8 cellular contexts compared by ENCODE assay signal in genomic region chr5:180811012-180811622, GRCh38. TPM values are rescaled to one million over a fixed set of nuclear protein-coding genes. Genes with fewer than 3 reads are reported as not detected.
A peak's percentile ranks its signal among the peaks of the same experiment; 100 is the strongest.
DNase-seq lines count a peak whose midpoint lies in the region; TF ChIP-seq lines count a peak whose summit lies in the region.

No MANE protein-coding gene starts in this region.

- no peaks in the 10 kb centered on the region for H3K9me3 Mint-ChIP-seq in activated naive CD4-positive, alpha-beta T cell treated with anti-CD3 and anti-CD28 coated beads, Interleukin-2, amount 50 U/mL, for 24 hours
- H3K9me3 Mint-ChIP-seq in type B pancreatic cell = no peaks in the 10 kb centered on the region

- no peaks in the 10 kb centered on the region for H3K27me3 ChIP-seq in liver (ENCODE audit: control insufficient read depth in 4 of 4, insufficient read depth in 4 of 4, low read length in 3 of 4)

- no peak for DNase-seq in activated naive CD4-positive, alpha-beta T cell treated with anti-CD3 and anti-CD28 coated beads, Interleukin-2, amount 50 U/mL, for 16 hours
- no peak for DNase-seq in type B pancreatic cell (ENCODE audit: extremely low spot score, unreplicated experiment)
- no peak for DNase-seq in NCI-H2107 treated with DMSO at 0.1 percent for 48 hours (lab: John Stamatoyannopoulos, UW; ENCODE audit: unreplicated experiment)
- no peak for DNase-seq in occipital lobe (lab: John Stamatoyannopoulos, UW)
- DNase-seq in kidney tubule cell (ENCODE audit: low spot score) = no peak

- H3K4me1 Mint-ChIP-seq in activated naive CD4-positive, alpha-beta T cell treated with anti-CD3 and anti-CD28 coated beads, Interleukin-2, amount 50 U/mL, for 24 hours = peaks cover 81% of the 10 kb centered on the region
- peaks cover 70% of the 10 kb centered on the region for H3K4me1 Mint-ChIP-seq in type B pancreatic cell (ENCODE audit: unreplicated experiment)

- H3K36me3 ChIP-seq in liver (ENCODE audit: control insufficient read depth in 4 of 4, insufficient read depth in 3 of 4, low read depth in 1 of 4, low read length in 3 of 4) = no peaks in the 10 kb centered on the region

- H3K4me3 Mint-ChIP-seq in activated naive CD4-positive, alpha-beta T cell treated with anti-CD3 and anti-CD28 coated beads, Interleukin-2, amount 50 U/mL, for 24 hours = peak overlapping the region; percentile 97
- peak overlapping the region; percentile 97 for H3K4me3 Mint-ChIP-seq in type B pancreatic cell

- H3K27me3 Mint-ChIP-seq in activated naive CD4-positive, alpha-beta T cell treated with anti-CD3 and anti-CD28 coated beads, Interleukin-2, amount 50 U/mL, for 24 hours = no peaks in the 10 kb centered on the region
- no peaks in the 10 kb centered on the region for H3K27me3 Mint-ChIP-seq in type B pancreatic cell

- H3K27ac Mint-ChIP-seq in activated naive CD4-positive, alpha-beta T cell treated with anti-CD3 and anti-CD28 coated beads, Interleukin-2, amount 50 U/mL, for 24 hours = peak overlapping the region; percentile 93
- H3K27ac Mint-ChIP-seq in type B pancreatic cell = peak overlapping the region; percentile 95

- H3K27ac ChIP-seq in adipose tissue (ENCODE audit: low read depth, low read length) (peak overlapping the region; percentile 88), liver (ENCODE audit: low read depth in 1 of 2, low read length in 2 of 2) (peak overlapping the region; percentile 93 to 94)

- no peak for TF ChIP-seq CTCF in liver (IDR thresholded peaks at IDR 0.05; ENCODE audit: low read depth, low read length, missing input control)
- no peak for TF ChIP-seq CTCF in type B pancreatic cell (conservative IDR thresholded peaks at IDR 0.05)

- peak overlapping the region; percentile 55 to 74 (median 57) for H3K4me3 ChIP-seq in liver (ENCODE audit: low read depth in 1 of 3, low read length in 3 of 3)

- H3K9me3 ChIP-seq in liver (ENCODE audit: control insufficient read depth in 4 of 4, low read length in 3 of 4) = no peaks in the 10 kb centered on the region

- peak overlapping the region; percentile 70 to 82 for H3K9ac ChIP-seq in liver (ENCODE audit: low read depth in 1 of 2, low read length in 2 of 2)

- no peak for TF ChIP-seq RAD21 in liver (IDR thresholded peaks at IDR 0.05)

- peaks cover 10 to 45% (median 36%) of the 10 kb centered on the region in 4 donors for H3K4me1 ChIP-seq in liver (ENCODE audit: control insufficient read depth in 4 of 4, insufficient read depth in 4 of 4, low read length in 3 of 4)

- H3K36me3 Mint-ChIP-seq in activated naive CD4-positive, alpha-beta T cell treated with anti-CD3 and anti-CD28 coated beads, Interleukin-2, amount 50 U/mL, for 24 hours = no peaks in the 10 kb centered on the region
- no peaks in the 10 kb centered on the region for H3K36me3 Mint-ChIP-seq in type B pancreatic cell

- WGBS in adipose tissue, 3 donors = 9 to 10% (median 9%) methylated on average over 22 of the region's 22 CpGs
- WGBS in liver = 11% methylated on average over 22 of the region's 22 CpGs

TF ChIP-seq in liver, 16 proteins besides CTCF, POLR2A, EP300 and RAD21:
- TF ChIP-seq SP1 (IDR thresholded peaks at IDR 0.05) = no peak
- TF ChIP-seq MAX (IDR thresholded peaks at IDR 0.05) = no peak
- no peak for TF ChIP-seq GABPA (IDR thresholded peaks at IDR 0.05 in 1 of 2, conservative IDR thresholded peaks at IDR 0.05 in 1 of 2)
- TF ChIP-seq NR2F2 (IDR thresholded peaks at IDR 0.05) = no peak
- no peak for TF ChIP-seq FOXA1 (IDR thresholded peaks at IDR 0.05)
- no peak for TF ChIP-seq RXRA (IDR thresholded peaks at IDR 0.05)
- no peak for TF ChIP-seq TAF1 (conservative IDR thresholded peaks at IDR 0.05)
- TF ChIP-seq FOXA2 (IDR thresholded peaks at IDR 0.05) = no peak
- no peak for TF ChIP-seq ZBTB33 (IDR thresholded peaks at IDR 0.05)
- no peak for TF ChIP-seq HNF4G (IDR thresholded peaks at IDR 0.05)
- TF ChIP-seq HNF4A (conservative IDR thresholded peaks at IDR 0.05) = no peak
- no peak for TF ChIP-seq YY1 (IDR thresholded peaks at IDR 0.05)
- no peak for TF ChIP-seq EGR1 (IDR thresholded peaks at IDR 0.05; ENCODE audit: low read depth in 2 of 2)
- no peak for TF ChIP-seq JUND (IDR thresholded peaks at IDR 0.05)
- no peak for TF ChIP-seq ATF3 (IDR thresholded peaks at IDR 0.05)
- no peak for TF ChIP-seq REST (IDR thresholded peaks at IDR 0.05)
TF ChIP-seq in liver: peak in this region for 0.

RNA-seq across cellular contexts. Expression of gene MGAT1, which starts 8.5 kb away (rescaled TPM):
- polyA plus RNA-seq in adipose tissue (100 to 1,000 TPM in 2 of 3 donors, 10 to 100 TPM in 1; 97.5 to 180 (median 114) TPM), liver (100 to 1,000 TPM in 1 of 2 donors, 10 to 100 TPM in 1; 73.0 to 125 TPM)
- total RNA-seq in liver (100 to 1,000 TPM in 1 of 2 donors, 10 to 100 TPM in 1; 73.6 to 122 TPM), type B pancreatic cell (ENCODE audit: low replicate concordance) (74.8 and 93.4 TPM in 2 replicates), occipital lobe (28.7 TPM)

RNA-seq across cellular contexts. Expression of gene ZFP62, which starts 50.0 kb away (rescaled TPM):
- polyA plus RNA-seq in adipose tissue (1 to 10 TPM; 5.0 to 9.8 (median 8.6) TPM), liver (1 to 10 TPM; 3.4 to 3.5 TPM)
- total RNA-seq in liver (1 to 10 TPM; 7.9 to 8.8 TPM), type B pancreatic cell (ENCODE audit: low replicate concordance) (45.6 and 49.8 TPM in 2 replicates), occipital lobe (52.3 TPM)
